In genomic region chr12:120376890-120377572, GRCh38 we compare ENCODE assay signal across 21 cellular contexts. TPM values are rescaled to one million over a fixed set of nuclear protein-coding genes. Genes with fewer than 3 reads are reported as not detected.
DNase-seq lines count a peak whose midpoint lies in the region; ATAC-seq, FAIRE-seq and TF ChIP-seq lines count a peak whose summit lies in the region.
"Had no signal": no experiment of that assay in that cellular context is flagged by ENCODE, and none has a peak within 500 bp of the region (broad histone marks: within the 10 kb centered on the region; RNA-seq: fewer than 3 reads in every experiment).

No MANE protein-coding gene starts in this region.

- ATAC-seq in HepG2 (no peak), right lobe of liver (no peak), Panc1 (peak; percentile 11; the same call in 1 of the 2 replicates), GM21529 (IDR thresholded peaks at IDR 0.05; ENCODE audit: unreplicated experiment) (no peak)

- H4K20me1 ChIP-seq in HepG2 (ENCODE audit: insufficient read depth, low read length) (no peaks in the 10 kb centered on the region), GM23248 (ENCODE audit: insufficient read depth) (no peaks in the 10 kb centered on the region)

- no peaks in the 10 kb centered on the region for H3K36me3 ChIP-seq in HepG2 (replicated peaks in 1 of 2; ENCODE audit: control insufficient read depth in 1 of 2, insufficient read depth in 2 of 2, low read length in 2 of 2)
- H3K36me3 ChIP-seq in right lobe of liver: no peaks in the 10 kb centered on the region
- no peaks in the 10 kb centered on the region for H3K36me3 ChIP-seq in Panc1 (ENCODE audit: control insufficient read depth, insufficient read depth, low read length)
- H3K36me3 ChIP-seq in GM23248 (ENCODE audit: low read depth): no peaks in the 10 kb centered on the region

- peaks cover 0 to 27% of the 10 kb centered on the region in 2 experiments; a peak in 2 of 5 replicates for H3K27me3 ChIP-seq in HepG2 (ENCODE audit: control insufficient read depth in 1 of 2, insufficient read depth in 2 of 2, low read length in 2 of 2)
- H3K27me3 ChIP-seq in right lobe of liver: no peaks in the 10 kb centered on the region
- peaks cover 2% of the 10 kb centered on the region; the same call in 1 of the 2 replicates for H3K27me3 ChIP-seq in Panc1 (ENCODE audit: control insufficient read depth, insufficient read depth, low read length)
- peaks cover 55% of the 10 kb centered on the region for H3K27me3 ChIP-seq in GM23248 (replicated peaks; ENCODE audit: insufficient read depth)

- TF ChIP-seq EP300 in HepG2 (IDR thresholded peaks at IDR 0.05; ENCODE audit: low read depth in 2 of 2, low read length in 2 of 2) (no peak), HepG2 (CRISPR knock-in tag; IDR thresholded peaks at IDR 0.05; ENCODE audit: borderline replicate concordance) (no peak)

- H3K36me3 Mint-ChIP-seq in nephron progenitor cell (ENCODE audit: low read depth) (no peaks in the 10 kb centered on the region), type B pancreatic cell (no peaks in the 10 kb centered on the region)

- H3K9me3 Mint-ChIP-seq in nephron progenitor cell: peaks cover 4% of the 10 kb centered on the region
- H3K9me3 Mint-ChIP-seq in type B pancreatic cell: no peaks in the 10 kb centered on the region

- H3K4me3 ChIP-seq in HepG2 (replicated peaks in 1 of 3; ENCODE audit: insufficient read depth in 1 of 3, low read depth in 2 of 3, low read length in 3 of 3): no peak overlapping the region
- no peak overlapping the region for H3K4me3 ChIP-seq in right lobe of liver
- H3K4me3 ChIP-seq in Panc1 (ENCODE audit: low read depth in 2 of 2, low read length in 2 of 2): no peak overlapping the region
- no peak overlapping the region for H3K4me3 ChIP-seq in GM23248
- H3K4me3 ChIP-seq: SK-N-MC had no signal

- H3K4me3 Mint-ChIP-seq in nephron progenitor cell: peak overlapping the region; percentile 29
- H3K4me3 Mint-ChIP-seq in type B pancreatic cell: no peak overlapping the region

- CTCF ChIA-PET in HepG2 (lab: Yijun Ruan, JAX; ENCODE audit: low intra/inter-chr PET ratio, low total read pairs): no interaction called here
- CTCF ChIA-PET in Panc1 (lab: Charles Lee): interaction anchor here (1.2 kb wide), 1 partner anchor 10 kb away, joined by 6 read pairs; no protein-coding TSS in a partner anchor

- H3K27ac Mint-ChIP-seq in nephron progenitor cell (peak overlapping the region; percentile 10), type B pancreatic cell (peak overlapping the region; percentile 20)

- H3K9me3 ChIP-seq in HepG2 (ENCODE audit: low read length) (no peaks in the 10 kb centered on the region), right lobe of liver (no peaks in the 10 kb centered on the region), Panc1 (ENCODE audit: control insufficient read depth, insufficient read depth, low read depth, low read length) (no peaks in the 10 kb centered on the region), GM23248 (ENCODE audit: low read depth) (no peaks in the 10 kb centered on the region)

- DNase-seq in HepG2 (ENCODE audit: low spot score) (no peak), right lobe of liver (no peak), Panc1 (ENCODE audit: low read depth, low spot score) (no peak), nephron progenitor cell (no peak), type B pancreatic cell (ENCODE audit: extremely low spot score, unreplicated experiment) (no peak), GM23248 (no peak), AG20443 (ENCODE audit: low spot score) (no peak)
- DNase-seq: DMS79, H7, Kasumi-1, MM.1S, NCI-H1092, NCI-H146, NCI-H2107, NCI-H524, SHP77 had no signal

- H3K4me2 ChIP-seq in HepG2 (ENCODE audit: low read depth, low read length) (peak overlapping the region; percentile 41), GM23248 (ENCODE audit: unreplicated experiment) (no peak overlapping the region)

- BruUV-seq in HepG2 (replicated peaks; lab: Mats Ljungman, UMichigan): no TSS peak
- BruUV-seq in Panc1 (replicated peaks; lab: Mats Ljungman, UMichigan): no TSS peak

- intact Hi-C loops in HepG2 (cut with micrococcal nuclease; ENCODE audit: unreplicated experiment) (no loop called here), right lobe of liver (cut with DNase I) (no loop called here), Panc1 (cut with micrococcal nuclease; ENCODE audit: unreplicated experiment) (no loop called here)

- TF ChIP-seq CTCF in HepG2 (CRISPR knock-in tag; IDR thresholded peaks at IDR 0.05) (no peak), right lobe of liver (IDR thresholded peaks at IDR 0.05) (no peak), Panc1 (IDR thresholded peaks at IDR 0.05) (no peak), nephron progenitor cell (IDR thresholded peaks at IDR 0.05) (no peak), type B pancreatic cell (conservative IDR thresholded peaks at IDR 0.05) (no peak)

- TF ChIP-seq POLR2A in HepG2 (IDR thresholded peaks at IDR 0.05; ENCODE audit: insufficient read depth in 1 of 2, low read depth in 2 of 2, low read length in 2 of 2) (no peak), right lobe of liver (IDR thresholded peaks at IDR 0.05) (no peak)

- H3K4me1 Mint-ChIP-seq in nephron progenitor cell (peaks cover 38% of the 10 kb centered on the region), type B pancreatic cell (ENCODE audit: unreplicated experiment) (peaks cover 11% of the 10 kb centered on the region)

- FAIRE-seq in HepG2 (lab: Jason Lieb, UNC): no peak
- FAIRE-seq: HTR-8/SVneo had no signal

- H3K27ac ChIP-seq in HepG2 (ENCODE audit: extremely low read length, insufficient read depth, low read length): no peak overlapping the region
- H3K27ac ChIP-seq in right lobe of liver: no peak overlapping the region
- no peak overlapping the region for H3K27ac ChIP-seq in Panc1 (ENCODE audit: low read length)
- no peak overlapping the region for H3K27ac ChIP-seq in GM23248
- H3K27ac ChIP-seq: C4-2B, SK-N-MC had no signal

- 4% methylated on average over 6 of the region's 6 CpGs for WGBS in HepG2 (ENCODE audit: low lambda C conversion rate)
- WGBS in right lobe of liver (ENCODE audit: insufficient coverage, low coverage, low lambda C conversion rate, missing lambda C conversion rate): 43% methylated on average over 6 of the region's 6 CpGs
- 51 to 56% methylated on average over 6 of the region's 6 CpGs for WGBS in GM23248 (ENCODE audit: low coverage in 1 of 2, low lambda C conversion rate in 2 of 2, missing lambda C conversion rate in 2 of 2), 2 experiments

- POLR2A ChIA-PET in HepG2 (lab: Yijun Ruan, JAX) (interaction anchor here (1.7 kb wide), 1 partner anchor 11 kb away, joined by 4 read pairs; no protein-coding TSS in a partner anchor), Panc1 (lab: Charles Lee) (interaction anchor here (0.6 kb wide), 1 partner anchor 36 kb away, joined by 4 read pairs; no protein-coding TSS in a partner anchor)

- H3K9ac ChIP-seq in HepG2 (ENCODE audit: insufficient read depth, low read depth, low read length): no peak overlapping the region
- no peak overlapping the region for H3K9ac ChIP-seq in GM23248

- H3K4me1 ChIP-seq in HepG2 (ENCODE audit: insufficient read depth, low read length) (peaks cover 53% of the 10 kb centered on the region), right lobe of liver (peaks cover 0 to 4% (median 0%) of the 10 kb centered on the region in 4 donors), Panc1 (ENCODE audit: control insufficient read depth, insufficient read depth, low read length) (peaks cover 9% of the 10 kb centered on the region), GM23248 (ENCODE audit: insufficient read depth) (no peaks in the 10 kb centered on the region)

- in situ Hi-C loops in HepG2 (cut with HindIII; ENCODE audit: extremely low pct_ligation_motif_present, low pct_unique_long_range_greater_than_20kb) (no loop called here), Panc1 (cut with HindIII; ENCODE audit: low pct_unique_long_range_greater_than_20kb, low sequenced_read_pairs) (no loop called here), GM23248 (cut with MboI) (no loop called here)

- H3K27me3 Mint-ChIP-seq in nephron progenitor cell (ENCODE audit: low read depth, poor library complexity) (peaks cover 14% of the 10 kb centered on the region), type B pancreatic cell (peaks cover 15% of the 10 kb centered on the region)

- no peaks in the 10 kb centered on the region for H3F3A ChIP-seq in GM23248 (ENCODE audit: insufficient read depth)

- H3K79me2 ChIP-seq in HepG2 (ENCODE audit: insufficient read depth, low read length): no peaks in the 10 kb centered on the region
- H3K79me2 ChIP-seq in GM23248 (ENCODE audit: insufficient read depth): no peaks in the 10 kb centered on the region

- no peaks in the 10 kb centered on the region for H3K9me2 ChIP-seq in GM23248 (ENCODE audit: insufficient read depth)

- no peak for TF ChIP-seq RAD21 in HepG2 (CRISPR knock-in tag; IDR thresholded peaks at IDR 0.05)

- H2AFZ ChIP-seq in HepG2 (ENCODE audit: low read length) (no peak overlapping the region), GM23248 (no peak overlapping the region)

RNA-seq across cellular contexts. Expression of gene MSI1, which starts 8.1 kb away (rescaled TPM):
- total RNA-seq in HepG2 (2016; rRNA removed; fragmentation: Illumina TruSeq; extraction: Trizol) (0.46 and 0.80 TPM in 2 replicates), right lobe of liver (1 to 10 TPM in 1 of 6 experiments, under 1 TPM in 1, not detected in 4; 0.06 to 1.6 TPM), Panc1 (2021; ENCODE audit: unreplicated experiment) (4.1 TPM), type B pancreatic cell (ENCODE audit: low replicate concordance) (22.0 and 71.7 TPM in 2 replicates)
- 0.44 and 0.61 TPM in 2 replicates for total RNA-seq in HepG2 (2016; cell fraction: cytosol; rRNA removed; fragmentation: Illumina TruSeq; extraction: Trizol; ENCODE audit: low read depth)
- 0.37 and 0.48 TPM in 2 replicates for total RNA-seq in HepG2 (2016; cell fraction: insoluble cytoplasmic fraction; rRNA removed; fragmentation: Illumina TruSeq; extraction: Trizol)
- 1.1 TPM in 2 replicates for total RNA-seq in HepG2 (2016; cell fraction: membrane; rRNA removed; fragmentation: Illumina TruSeq; extraction: Trizol)
- total RNA-seq in HepG2 (2016; cell fraction: nucleus; rRNA removed; fragmentation: Illumina TruSeq; extraction: Trizol): 0.56 and 0.75 TPM in 2 replicates
- polyA plus RNA-seq in HepG2 (2011; rRNA removed) (0.08 and 0.09 TPM in 2 replicates), GM23248 (2016; fragmentation: Nextera tagmentation; extraction: Ambion mirVana) (not detected in 2 replicates)
- polyA plus RNA-seq in HepG2 (2011; cell fraction: cytosol; rRNA removed): 0.09 TPM in 1 of 2 replicates, not detected in the other
- 0.27 and 0.28 TPM in 2 replicates for polyA plus RNA-seq in HepG2 (2011; cell fraction: nucleus; rRNA removed)
- 0.05 TPM in 1 of 2 replicates, not detected in the other for polyA plus RNA-seq in HepG2 (2012)
- polyA plus RNA-seq in HepG2 (2016; cell fraction: cytosol; fragmentation: Illumina TruSeq; extraction: Trizol; ENCODE audit: low read depth): 0.61 and 0.75 TPM in 2 replicates
- 0.61 and 1.6 TPM in 2 replicates for polyA plus RNA-seq in HepG2 (2016; cell fraction: insoluble cytoplasmic fraction; fragmentation: Illumina TruSeq; extraction: Trizol; ENCODE audit: low read depth)
- 0.93 and 1.2 TPM in 2 replicates for polyA plus RNA-seq in HepG2 (2016; cell fraction: membrane; fragmentation: Illumina TruSeq; extraction: Trizol; ENCODE audit: low read depth)
- polyA plus RNA-seq in HepG2 (2016; cell fraction: nucleus; fragmentation: Illumina TruSeq; extraction: Trizol; ENCODE audit: insufficient read depth, low read depth): 1.5 and 3.3 TPM in 2 replicates
- polyA minus RNA-seq in HepG2 (2011; rRNA and poly(A)+ RNA removed; ENCODE audit: low replicate concordance): 0.18 TPM in 1 of 2 replicates, not detected in the other
- not detected in 2 replicates for polyA minus RNA-seq in HepG2 (2011; cell fraction: cytosol; rRNA and poly(A)+ RNA removed)
- polyA minus RNA-seq in HepG2 (2011; cell fraction: nucleus; rRNA and poly(A)+ RNA removed): not detected in 2 replicates
- polyA plus RNA-seq in Panc1 (2012; ENCODE audit: insufficient read length): 2.6 TPM
- total RNA-seq in GM23248 (2014; rRNA removed; shearing (Covaris generic)): not detected in 2 replicates

RNA-seq across cellular contexts. Expression of gene PLA2G1B, which starts 49.5 kb away (rescaled TPM):
- total RNA-seq in HepG2 (2016; rRNA removed; fragmentation: Illumina TruSeq; extraction: Trizol) (0.87 and 1.4 TPM in 2 replicates), right lobe of liver (not detected), Panc1 (2021; ENCODE audit: unreplicated experiment) (0.69 TPM), type B pancreatic cell (ENCODE audit: low replicate concordance) (not detected in 2 replicates)
- total RNA-seq in HepG2 (2016; cell fraction: cytosol; rRNA removed; fragmentation: Illumina TruSeq; extraction: Trizol; ENCODE audit: low read depth): 1.4 and 1.6 TPM in 2 replicates
- 1.4 and 2.0 TPM in 2 replicates for total RNA-seq in HepG2 (2016; cell fraction: insoluble cytoplasmic fraction; rRNA removed; fragmentation: Illumina TruSeq; extraction: Trizol)
- total RNA-seq in HepG2 (2016; cell fraction: membrane; rRNA removed; fragmentation: Illumina TruSeq; extraction: Trizol): 1.3 and 1.4 TPM in 2 replicates
- 1.1 TPM in 1 of 2 replicates, not detected in the other for total RNA-seq in HepG2 (2016; cell fraction: nucleus; rRNA removed; fragmentation: Illumina TruSeq; extraction: Trizol)
- polyA plus RNA-seq in HepG2 (2011; rRNA removed) (0.33 and 0.59 TPM in 2 replicates), GM23248 (2016; fragmentation: Nextera tagmentation; extraction: Ambion mirVana) (not detected in 2 replicates)
- polyA plus RNA-seq in HepG2 (2011; cell fraction: cytosol; rRNA removed): 0.42 and 0.54 TPM in 2 replicates
- not detected in 2 replicates for polyA plus RNA-seq in HepG2 (2011; cell fraction: nucleus; rRNA removed)
- 0.41 and 0.44 TPM in 2 replicates for polyA plus RNA-seq in HepG2 (2012)
- 1.4 and 1.7 TPM in 2 replicates for polyA plus RNA-seq in HepG2 (2016; cell fraction: cytosol; fragmentation: Illumina TruSeq; extraction: Trizol; ENCODE audit: low read depth)
- polyA plus RNA-seq in HepG2 (2016; cell fraction: insoluble cytoplasmic fraction; fragmentation: Illumina TruSeq; extraction: Trizol; ENCODE audit: low read depth): 1.0 and 1.1 TPM in 2 replicates
- polyA plus RNA-seq in HepG2 (2016; cell fraction: membrane; fragmentation: Illumina TruSeq; extraction: Trizol; ENCODE audit: low read depth): 1.1 and 1.2 TPM in 2 replicates
- 1.7 TPM in 1 of 2 replicates, not detected in the other for polyA plus RNA-seq in HepG2 (2016; cell fraction: nucleus; fragmentation: Illumina TruSeq; extraction: Trizol; ENCODE audit: insufficient read depth, low read depth)
- polyA minus RNA-seq in HepG2 (2011; rRNA and poly(A)+ RNA removed; ENCODE audit: low replicate concordance): not detected in 2 replicates
- not detected in 2 replicates for polyA minus RNA-seq in HepG2 (2011; cell fraction: cytosol; rRNA and poly(A)+ RNA removed)
- not detected in 2 replicates for polyA minus RNA-seq in HepG2 (2011; cell fraction: nucleus; rRNA and poly(A)+ RNA removed)
- polyA plus RNA-seq in Panc1 (2012; ENCODE audit: insufficient read length): not detected
- total RNA-seq in GM23248 (2014; rRNA removed; shearing (Covaris generic)): not detected in 2 replicates
- total RNA-seq: A673, H7 had no signal
